Comparison of ENCODE assay signal across 1 cellular context in the genomic region with DNA sequence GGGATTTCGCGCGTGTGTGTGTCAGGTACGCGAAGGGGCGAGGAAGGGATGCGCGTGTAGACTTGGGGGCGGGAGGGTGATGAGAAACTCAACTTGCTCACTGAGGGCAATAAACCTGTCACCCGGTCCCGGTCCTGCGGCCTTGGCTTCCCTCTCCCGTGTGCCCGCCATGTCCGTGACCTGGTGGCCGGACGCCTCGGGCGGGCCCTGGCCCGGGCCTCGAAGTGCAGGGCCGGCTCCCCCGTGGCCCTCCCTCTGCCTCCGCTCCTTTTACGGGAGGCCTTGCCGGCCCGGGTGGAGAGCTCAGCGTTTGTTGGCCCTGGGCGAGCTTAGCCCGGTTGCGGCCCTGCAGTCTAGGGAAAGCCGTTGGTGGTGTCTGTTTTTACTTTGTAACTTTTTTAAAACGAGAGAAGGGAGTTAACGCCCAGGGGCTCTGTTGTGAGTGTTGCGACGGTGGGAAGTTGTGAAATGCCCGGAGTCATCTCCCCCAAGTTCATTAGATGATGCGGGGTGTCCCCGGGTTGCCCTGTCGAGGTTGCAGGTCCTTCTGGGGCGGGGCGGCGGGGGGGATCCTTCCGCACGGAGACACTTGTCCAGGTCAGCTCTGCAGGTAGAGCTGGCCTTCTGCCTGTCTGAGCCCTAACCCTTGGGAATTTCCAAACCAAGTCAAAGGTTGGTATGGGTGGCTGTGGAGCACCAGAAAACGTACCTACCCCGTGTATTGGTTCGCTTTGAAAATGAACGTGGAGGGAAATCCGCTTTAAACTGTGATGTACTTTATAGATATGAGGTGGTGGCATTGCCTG.
A peak's percentile ranks its signal among the peaks of the same experiment; 100 is the strongest.
TF ChIP-seq lines count a peak whose summit lies in the region.

No MANE protein-coding gene starts in this region.

TF ChIP-seq in K562, 482 proteins besides CTCF, POLR2A, EP300 and RAD21 (continued from another document and continues in another):
- TF ChIP-seq, protein P1, sequence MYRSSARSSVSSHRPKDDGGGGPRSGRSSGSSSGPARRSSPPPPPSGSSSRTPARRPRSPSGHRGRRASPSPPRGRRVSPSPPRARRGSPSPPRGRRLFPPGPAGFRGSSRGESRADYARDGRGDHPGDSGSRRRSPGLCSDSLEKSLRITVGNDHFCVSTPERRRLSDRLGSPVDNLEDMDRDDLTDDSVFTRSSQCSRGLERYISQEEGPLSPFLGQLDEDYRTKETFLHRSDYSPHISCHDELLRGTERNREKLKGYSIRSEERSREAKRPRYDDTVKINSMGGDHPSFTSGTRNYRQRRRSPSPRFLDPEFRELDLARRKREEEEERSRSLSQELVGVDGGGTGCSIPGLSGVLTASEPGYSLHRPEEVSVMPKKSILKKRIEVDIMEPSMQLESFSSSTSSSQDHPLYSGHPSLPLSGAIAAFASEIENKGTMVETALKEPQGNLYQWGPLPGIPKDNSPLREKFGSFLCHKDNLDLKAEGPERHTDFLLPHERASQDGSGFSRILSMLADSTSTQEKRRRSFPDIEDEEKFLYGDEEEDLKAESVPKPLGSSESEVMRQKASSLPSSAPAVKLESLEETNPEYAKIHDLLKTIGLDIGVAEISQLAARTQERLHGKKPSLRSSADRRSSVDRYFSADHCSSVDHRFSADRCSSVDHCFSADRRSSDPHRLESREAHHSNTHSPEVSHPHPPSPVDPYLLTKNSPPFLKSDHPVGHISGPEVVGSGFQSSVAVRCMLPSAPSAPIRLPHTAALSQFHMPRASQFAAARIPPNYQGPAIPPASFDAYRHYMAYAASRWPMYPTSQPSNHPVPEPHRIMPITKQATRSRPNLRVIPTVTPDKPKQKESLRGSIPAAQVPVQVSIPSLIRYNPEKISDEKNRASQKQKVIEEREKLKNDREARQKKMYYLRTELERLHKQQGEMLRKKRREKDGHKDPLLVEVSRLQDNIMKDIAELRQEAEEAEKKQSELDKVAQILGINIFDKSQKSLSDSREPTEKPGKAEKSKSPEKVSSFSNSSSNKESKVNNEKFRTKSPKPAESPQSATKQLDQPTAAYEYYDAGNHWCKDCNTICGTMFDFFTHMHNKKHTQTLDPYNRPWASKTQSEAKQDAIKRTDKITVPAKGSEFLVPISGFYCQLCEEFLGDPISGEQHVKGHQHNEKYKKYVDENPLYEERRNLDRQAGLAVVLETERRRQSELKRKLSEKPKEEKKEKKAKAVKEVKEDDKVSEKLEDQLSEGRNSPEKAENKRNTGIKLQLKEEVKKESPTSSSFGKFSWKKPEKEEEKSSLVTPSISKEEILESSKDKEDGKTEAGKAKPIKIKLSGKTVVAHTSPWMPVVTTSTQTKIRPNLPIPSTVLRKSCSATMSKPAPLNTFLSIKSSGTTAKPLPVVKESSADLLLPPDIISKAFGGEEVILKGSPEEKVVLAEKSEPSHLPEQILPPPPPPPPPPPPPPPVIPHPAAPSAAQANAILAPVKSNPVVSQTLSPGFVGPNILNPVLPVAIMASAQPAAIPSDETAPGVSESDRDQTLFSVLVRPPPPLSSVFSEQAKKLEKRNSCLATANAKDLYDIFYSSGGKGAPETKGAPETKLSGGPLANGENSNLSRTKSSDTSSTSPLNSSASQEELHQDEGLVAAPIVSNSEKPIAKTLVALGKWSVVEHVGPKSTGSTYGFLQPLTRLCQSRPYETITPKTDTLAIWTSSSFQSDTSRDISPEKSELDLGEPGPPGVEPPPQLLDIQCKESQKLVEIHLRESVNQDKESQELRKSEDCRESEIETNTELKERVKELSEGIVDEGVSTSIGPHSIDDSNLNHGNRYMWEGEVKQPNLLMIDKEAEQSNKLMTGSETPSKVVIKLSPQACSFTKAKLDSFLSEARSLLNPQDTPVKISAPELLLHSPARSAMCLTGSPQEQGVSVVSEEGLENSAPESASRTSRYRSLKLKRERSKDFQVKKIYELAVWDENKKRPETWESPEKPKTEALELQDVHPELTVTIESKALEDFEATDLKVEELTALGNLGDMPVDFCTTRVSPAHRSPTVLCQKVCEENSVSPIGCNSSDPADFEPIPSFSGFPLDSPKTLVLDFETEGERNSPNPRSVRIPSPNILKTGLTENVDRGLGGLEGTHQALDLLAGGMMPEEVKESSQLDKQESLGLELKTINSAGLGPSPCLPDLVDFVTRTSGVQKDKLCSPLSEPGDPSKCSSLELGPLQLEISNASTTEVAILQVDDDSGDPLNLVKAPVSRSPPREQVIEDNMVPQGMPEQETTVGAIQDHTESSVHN (IDR thresholded peaks at IDR 0.05; ENCODE audit: borderline replicate concordance in 1 of 2, low read depth in 1 of 2): no peak
- TF ChIP-seq ATF1 (CRISPR knock-in tag; IDR thresholded peaks at IDR 0.05) (no peak), ATF1 (tag; IDR thresholded peaks at IDR 0.05) (no peak), ZNF311 (CRISPR knock-in tag; IDR thresholded peaks at IDR 0.05) (no peak), MAFG (tag; conservative IDR thresholded peaks at IDR 0.05) (no peak), CEBPG (CRISPR knock-in tag; IDR thresholded peaks at IDR 0.05) (peak; percentile 50), CEBPG (tag; conservative IDR thresholded peaks at IDR 0.05 in 1 of 2, IDR thresholded peaks at IDR 0.05 in 1 of 2) (peak in 1 of 2 experiments; percentile 20; a peak in 1 of 4 replicates), POLR2AphosphoS5 (IDR thresholded peaks at IDR 0.05; ENCODE audit: control insufficient read depth, insufficient read depth, low read depth, low read length) (no peak), SP2 (IDR thresholded peaks at IDR 0.05; ENCODE audit: extremely low read depth, low read depth, low read length, poor library complexity, severe bottlenecking) (no peak), ZNF143 (CRISPR knock-in tag; IDR thresholded peaks at IDR 0.05) (0 out of 2 replicates have a peak, but pooled peaks have one; percentile 16), NCOA4 (IDR thresholded peaks at IDR 0.05; ENCODE audit: partially characterized antibody) (no peak), KLF10 (CRISPR knock-in tag; IDR thresholded peaks at IDR 0.05) (no peak), NFATC3 (IDR thresholded peaks at IDR 0.05) (0 out of 2 replicates have a peak, but pooled peaks have one; percentile 47), TRIM24 (IDR thresholded peaks at IDR 0.05) (peak in 1 of 2 experiments; percentile 15; a peak in 1 of 4 replicates), SREBF2 (CRISPR knock-in tag; IDR thresholded peaks at IDR 0.05) (no peak), MEF2D (tag; conservative IDR thresholded peaks at IDR 0.05; ENCODE audit: low read depth) (no peak), MTA3 (IDR thresholded peaks at IDR 0.05; ENCODE audit: borderline replicate concordance) (0 out of 2 replicates have a peak, but pooled peaks have one; percentile 46), ETS2 (tag; IDR thresholded peaks at IDR 0.05; ENCODE audit: borderline replicate concordance, poor library complexity, severe bottlenecking) (no peak), EGR1 (conservative IDR thresholded peaks at IDR 0.05) (no peak)
- TF ChIP-seq, protein P2, sequence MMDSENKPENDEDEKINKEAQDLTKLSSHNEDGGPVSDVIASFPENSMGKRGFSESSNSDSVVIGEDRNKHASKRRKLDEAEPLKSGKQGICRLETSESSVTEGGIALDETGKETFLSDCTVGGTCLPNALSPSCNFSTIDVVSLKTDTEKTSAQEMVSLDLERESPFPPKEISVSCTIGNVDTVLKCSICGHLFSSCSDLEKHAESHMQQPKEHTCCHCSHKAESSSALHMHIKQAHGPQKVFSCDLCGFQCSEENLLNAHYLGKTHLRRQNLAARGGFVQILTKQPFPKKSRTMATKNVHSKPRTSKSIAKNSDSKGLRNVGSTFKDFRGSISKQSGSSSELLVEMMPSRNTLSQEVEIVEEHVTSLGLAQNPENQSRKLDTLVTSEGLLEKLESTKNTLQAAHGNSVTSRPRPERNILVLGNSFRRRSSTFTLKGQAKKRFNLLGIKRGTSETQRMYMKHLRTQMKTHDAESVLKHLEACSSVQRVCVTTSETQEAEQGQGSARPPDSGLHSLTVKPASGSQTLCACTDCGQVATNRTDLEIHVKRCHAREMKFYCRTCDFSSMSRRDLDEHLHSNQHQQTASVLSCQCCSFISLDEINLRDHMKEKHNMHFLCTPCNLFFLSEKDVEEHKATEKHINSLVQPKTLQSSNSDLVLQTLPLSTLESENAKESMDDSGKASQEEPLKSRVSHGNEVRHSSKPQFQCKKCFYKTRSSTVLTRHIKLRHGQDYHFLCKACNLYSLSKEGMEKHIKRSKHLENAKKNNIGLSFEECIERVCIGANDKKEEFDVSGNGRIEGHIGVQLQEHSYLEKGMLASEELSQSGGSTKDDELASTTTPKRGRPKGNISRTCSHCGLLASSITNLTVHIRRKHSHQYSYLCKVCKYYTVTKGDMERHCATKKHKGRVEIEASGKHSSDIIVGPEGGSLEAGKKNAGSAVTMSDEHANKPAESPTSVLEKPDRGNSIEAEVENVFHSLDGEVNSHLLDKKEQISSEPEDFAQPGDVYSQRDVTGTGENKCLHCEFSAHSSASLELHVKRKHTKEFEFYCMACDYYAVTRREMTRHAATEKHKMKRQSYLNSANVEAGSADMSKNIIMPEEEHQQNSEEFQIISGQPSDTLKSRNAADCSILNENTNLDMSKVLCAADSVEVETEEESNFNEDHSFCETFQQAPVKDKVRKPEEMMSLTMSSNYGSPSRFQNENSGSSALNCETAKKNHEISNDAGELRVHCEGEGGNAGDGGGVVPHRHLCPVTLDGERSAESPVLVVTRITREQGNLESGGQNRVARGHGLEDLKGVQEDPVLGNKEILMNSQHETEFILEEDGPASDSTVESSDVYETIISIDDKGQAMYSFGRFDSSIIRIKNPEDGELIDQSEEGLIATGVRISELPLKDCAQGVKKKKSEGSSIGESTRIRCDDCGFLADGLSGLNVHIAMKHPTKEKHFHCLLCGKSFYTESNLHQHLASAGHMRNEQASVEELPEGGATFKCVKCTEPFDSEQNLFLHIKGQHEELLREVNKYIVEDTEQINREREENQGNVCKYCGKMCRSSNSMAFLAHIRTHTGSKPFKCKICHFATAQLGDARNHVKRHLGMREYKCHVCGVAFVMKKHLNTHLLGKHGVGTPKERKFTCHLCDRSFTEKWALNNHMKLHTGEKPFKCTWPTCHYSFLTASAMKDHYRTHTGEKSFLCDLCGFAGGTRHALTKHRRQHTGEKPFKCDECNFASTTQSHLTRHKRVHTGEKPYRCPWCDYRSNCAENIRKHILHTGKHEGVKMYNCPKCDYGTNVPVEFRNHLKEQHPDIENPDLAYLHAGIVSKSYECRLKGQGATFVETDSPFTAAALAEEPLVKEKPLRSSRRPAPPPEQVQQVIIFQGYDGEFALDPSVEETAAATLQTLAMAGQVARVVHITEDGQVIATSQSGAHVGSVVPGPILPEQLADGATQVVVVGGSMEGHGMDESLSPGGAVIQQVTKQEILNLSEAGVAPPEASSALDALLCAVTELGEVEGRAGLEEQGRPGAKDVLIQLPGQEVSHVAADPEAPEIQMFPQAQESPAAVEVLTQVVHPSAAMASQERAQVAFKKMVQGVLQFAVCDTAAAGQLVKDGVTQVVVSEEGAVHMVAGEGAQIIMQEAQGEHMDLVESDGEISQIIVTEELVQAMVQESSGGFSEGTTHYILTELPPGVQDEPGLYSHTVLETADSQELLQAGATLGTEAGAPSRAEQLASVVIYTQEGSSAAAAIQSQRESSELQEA (IDR thresholded peaks at IDR 0.05; ENCODE audit: low read depth): no peak
- TF ChIP-seq, protein P3, sequence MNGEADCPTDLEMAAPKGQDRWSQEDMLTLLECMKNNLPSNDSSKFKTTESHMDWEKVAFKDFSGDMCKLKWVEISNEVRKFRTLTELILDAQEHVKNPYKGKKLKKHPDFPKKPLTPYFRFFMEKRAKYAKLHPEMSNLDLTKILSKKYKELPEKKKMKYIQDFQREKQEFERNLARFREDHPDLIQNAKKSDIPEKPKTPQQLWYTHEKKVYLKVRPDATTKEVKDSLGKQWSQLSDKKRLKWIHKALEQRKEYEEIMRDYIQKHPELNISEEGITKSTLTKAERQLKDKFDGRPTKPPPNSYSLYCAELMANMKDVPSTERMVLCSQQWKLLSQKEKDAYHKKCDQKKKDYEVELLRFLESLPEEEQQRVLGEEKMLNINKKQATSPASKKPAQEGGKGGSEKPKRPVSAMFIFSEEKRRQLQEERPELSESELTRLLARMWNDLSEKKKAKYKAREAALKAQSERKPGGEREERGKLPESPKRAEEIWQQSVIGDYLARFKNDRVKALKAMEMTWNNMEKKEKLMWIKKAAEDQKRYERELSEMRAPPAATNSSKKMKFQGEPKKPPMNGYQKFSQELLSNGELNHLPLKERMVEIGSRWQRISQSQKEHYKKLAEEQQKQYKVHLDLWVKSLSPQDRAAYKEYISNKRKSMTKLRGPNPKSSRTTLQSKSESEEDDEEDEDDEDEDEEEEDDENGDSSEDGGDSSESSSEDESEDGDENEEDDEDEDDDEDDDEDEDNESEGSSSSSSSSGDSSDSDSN (IDR thresholded peaks at IDR 0.05; ENCODE audit: borderline replicate concordance in 1 of 2, low read depth in 2 of 2, low read length in 2 of 2): peak; percentile 53 to 73; a peak in 2 of 4 replicates
- TF ChIP-seq, protein P4, sequence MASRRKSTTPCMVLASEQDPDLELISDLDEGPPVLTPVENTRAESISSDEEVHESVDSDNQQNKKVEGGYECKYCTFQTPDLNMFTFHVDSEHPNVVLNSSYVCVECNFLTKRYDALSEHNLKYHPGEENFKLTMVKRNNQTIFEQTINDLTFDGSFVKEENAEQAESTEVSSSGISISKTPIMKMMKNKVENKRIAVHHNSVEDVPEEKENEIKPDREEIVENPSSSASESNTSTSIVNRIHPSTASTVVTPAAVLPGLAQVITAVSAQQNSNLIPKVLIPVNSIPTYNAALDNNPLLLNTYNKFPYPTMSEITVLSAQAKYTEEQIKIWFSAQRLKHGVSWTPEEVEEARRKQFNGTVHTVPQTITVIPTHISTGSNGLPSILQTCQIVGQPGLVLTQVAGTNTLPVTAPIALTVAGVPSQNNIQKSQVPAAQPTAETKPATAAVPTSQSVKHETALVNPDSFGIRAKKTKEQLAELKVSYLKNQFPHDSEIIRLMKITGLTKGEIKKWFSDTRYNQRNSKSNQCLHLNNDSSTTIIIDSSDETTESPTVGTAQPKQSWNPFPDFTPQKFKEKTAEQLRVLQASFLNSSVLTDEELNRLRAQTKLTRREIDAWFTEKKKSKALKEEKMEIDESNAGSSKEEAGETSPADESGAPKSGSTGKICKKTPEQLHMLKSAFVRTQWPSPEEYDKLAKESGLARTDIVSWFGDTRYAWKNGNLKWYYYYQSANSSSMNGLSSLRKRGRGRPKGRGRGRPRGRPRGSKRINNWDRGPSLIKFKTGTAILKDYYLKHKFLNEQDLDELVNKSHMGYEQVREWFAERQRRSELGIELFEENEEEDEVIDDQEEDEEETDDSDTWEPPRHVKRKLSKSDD (conservative IDR thresholded peaks at IDR 0.05; ENCODE audit: low read length): no peak
- TF ChIP-seq, protein P5, sequence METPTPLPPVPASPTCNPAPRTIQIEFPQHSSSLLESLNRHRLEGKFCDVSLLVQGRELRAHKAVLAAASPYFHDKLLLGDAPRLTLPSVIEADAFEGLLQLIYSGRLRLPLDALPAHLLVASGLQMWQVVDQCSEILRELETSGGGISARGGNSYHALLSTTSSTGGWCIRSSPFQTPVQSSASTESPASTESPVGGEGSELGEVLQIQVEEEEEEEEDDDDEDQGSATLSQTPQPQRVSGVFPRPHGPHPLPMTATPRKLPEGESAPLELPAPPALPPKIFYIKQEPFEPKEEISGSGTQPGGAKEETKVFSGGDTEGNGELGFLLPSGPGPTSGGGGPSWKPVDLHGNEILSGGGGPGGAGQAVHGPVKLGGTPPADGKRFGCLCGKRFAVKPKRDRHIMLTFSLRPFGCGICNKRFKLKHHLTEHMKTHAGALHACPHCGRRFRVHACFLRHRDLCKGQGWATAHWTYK (CRISPR knock-in tag; IDR thresholded peaks at IDR 0.05): 0 out of 2 replicates have a peak, but pooled peaks have one; percentile 14
